Comparison of ENCODE assay signal across 31 cellular contexts in genomic region chr9:132858756-132859155, GRCh38. TPM values are rescaled to one million over a fixed set of nuclear protein-coding genes. Genes with fewer than 3 reads are reported as not detected.
"Had no signal": no experiment of that assay in that cellular context is flagged by ENCODE, and none has a peak within 500 bp of the region (broad histone marks: within the 10 kb centered on the region; RNA-seq: fewer than 3 reads in every experiment).

No MANE protein-coding gene starts in this region.

- H3K9me3 ChIP-seq: gastrocnemius medialis, ovary, prostate gland, vagina had no signal

- DNase-seq: activated CD4-positive, alpha-beta memory T cell treated with anti-CD3 and anti-CD28 coated beads for 36 hours; activated CD4-positive, alpha-beta T cell treated with anti-CD3 and anti-CD28 coated beads for 4 hours; activated CD8-positive, alpha-beta memory T cell treated with anti-CD3 and anti-CD28 coated beads, Interleukin-2, amount 50 U/mL, for 48 hours; activated naive CD8-positive, alpha-beta T cell treated with anti-CD3 and anti-CD28 coated beads, Interleukin-2, amount 50 U/mL, for 24 hours; activated T-cell treated with anti-CD3 and anti-CD28 coated beads, Interleukin-2, amount 50 U/mL, for 24 hours; dermis blood vessel endothelial cell; effector CD4-positive, alpha-beta T cell; gastrocnemius medialis; left colon; mammary epithelial cell; naive B cell; nephron progenitor cell; ovary; retina; stimulated activated CD4-positive, alpha-beta T cell treated with anti-CD3 and anti-CD28 coated beads, Interleukin-1b, Interleukin-23, amount 100 ng/mL, for 48 hours; stimulated activated CD4-positive, alpha-beta T cell treated with anti-CD3 and anti-CD28 coated beads, Interleukin-4, amount 100 ng/mL, for 4 hours; stimulated activated CD8-positive, alpha-beta memory T cell treated with anti-CD3 and anti-CD28 coated beads, Interleukin-4, amount 100 ng/mL, for 48 hours; stimulated activated naive B cell treated with anti-CD40 and anti-IgM and Interleukin-4, amounts not matched to agents 10 μg/mL and 1 μg/mL and 100 μg/mL, for 72 hours had no signal

- H3K9me3 Mint-ChIP-seq: activated CD4-positive, alpha-beta memory T cell treated with anti-CD3 and anti-CD28 coated beads for 36 hours; activated naive CD4-positive, alpha-beta T cell treated with anti-CD3 and anti-CD28 coated beads, Interleukin-2, amount 50 U/mL, for 24 hours; activated naive CD8-positive, alpha-beta T cell treated with anti-CD3 and anti-CD28 coated beads, Interleukin-2, amount 50 U/mL, for 24 hours; activated T-cell treated with anti-CD3 and anti-CD28 coated beads, Interleukin-2, amount 50 U/mL, for 24 hours; activated T-helper 2 cell treated with anti-CD3 and anti-CD28 coated beads, Interferon-gamma antibody, Interleukin-2, Interleukin-4, amounts not matched to agents 10 μg/mL and 5 μg/mL and 100 μg/mL, durations not matched to agents 14 hours and 24 hours and 36 hours; central memory CD8-positive, alpha-beta T cell; naive B cell; nephron progenitor cell; stimulated activated naive B cell treated with anti-CD40 and anti-IgM and Interleukin-4, amounts not matched to agents 10 μg/mL and 1 μg/mL and 100 μg/mL, for 72 hours; type B pancreatic cell had no signal

- H3K27me3 ChIP-seq: gastrocnemius medialis, hepatocyte, ovary, vagina had no signal

- H3K4me3 Mint-ChIP-seq: activated CD4-positive, alpha-beta memory T cell treated with anti-CD3 and anti-CD28 coated beads for 36 hours; activated naive CD4-positive, alpha-beta T cell treated with anti-CD3 and anti-CD28 coated beads, Interleukin-2, amount 50 U/mL, for 24 hours; activated naive CD8-positive, alpha-beta T cell treated with anti-CD3 and anti-CD28 coated beads, Interleukin-2, amount 50 U/mL, for 24 hours; activated T-cell treated with anti-CD3 and anti-CD28 coated beads, Interleukin-2, amount 50 U/mL, for 24 hours; central memory CD8-positive, alpha-beta T cell; naive B cell; nephron progenitor cell; stimulated activated naive B cell treated with anti-CD40 and anti-IgM and Interleukin-4, amounts not matched to agents 10 μg/mL and 1 μg/mL and 100 μg/mL, for 72 hours; type B pancreatic cell had no signal

- H3K27ac Mint-ChIP-seq: activated CD4-positive, alpha-beta memory T cell treated with anti-CD3 and anti-CD28 coated beads for 36 hours; activated naive CD4-positive, alpha-beta T cell treated with anti-CD3 and anti-CD28 coated beads, Interleukin-2, amount 50 U/mL, for 24 hours; activated naive CD8-positive, alpha-beta T cell treated with anti-CD3 and anti-CD28 coated beads, Interleukin-2, amount 50 U/mL, for 24 hours; activated T-cell treated with anti-CD3 and anti-CD28 coated beads, Interleukin-2, amount 50 U/mL, for 24 hours; activated T-helper 2 cell treated with anti-CD3 and anti-CD28 coated beads, Interferon-gamma antibody, Interleukin-2, Interleukin-4, amounts not matched to agents 10 μg/mL and 5 μg/mL and 100 μg/mL, durations not matched to agents 14 hours and 24 hours and 36 hours; nephron progenitor cell; type B pancreatic cell had no signal

- H3K27ac ChIP-seq: epithelial cell of prostate, gastrocnemius medialis, hepatocyte, ovary, prostate gland, vagina, VCaP had no signal

- H3K36me3 Mint-ChIP-seq: activated CD4-positive, alpha-beta memory T cell treated with anti-CD3 and anti-CD28 coated beads for 36 hours; activated naive CD4-positive, alpha-beta T cell treated with anti-CD3 and anti-CD28 coated beads, Interleukin-2, amount 50 U/mL, for 24 hours; naive B cell; stimulated activated naive B cell treated with anti-CD40 and anti-IgM and Interleukin-4, amounts not matched to agents 10 μg/mL and 1 μg/mL and 100 μg/mL, for 72 hours; type B pancreatic cell had no signal

- H3K4me1 ChIP-seq: gastrocnemius medialis had no signal

- H3K36me3 ChIP-seq: gastrocnemius medialis, ovary, prostate gland, vagina had no signal

- H3K4me3 ChIP-seq: gastrocnemius medialis, hepatocyte, ovary, prostate gland, smooth muscle cell, vagina had no signal

- H3K27me3 Mint-ChIP-seq: activated naive CD4-positive, alpha-beta T cell treated with anti-CD3 and anti-CD28 coated beads, Interleukin-2, amount 50 U/mL, for 24 hours; type B pancreatic cell had no signal

- H3K4me1 Mint-ChIP-seq: activated naive CD4-positive, alpha-beta T cell treated with anti-CD3 and anti-CD28 coated beads, Interleukin-2, amount 50 U/mL, for 24 hours had no signal

- ATAC-seq: activated naive CD8-positive, alpha-beta T cell treated with anti-CD3 and anti-CD28 coated beads, Interleukin-2, amount 50 U/mL, for 24 hours; gastrocnemius medialis; left colon; sciatic nerve; stimulated activated naive B cell treated with anti-CD40 and anti-IgM and Interleukin-4, amounts not matched to agents 10 μg/mL and 1 μg/mL and 100 μg/mL, for 72 hours had no signal

RNA-seq across cellular contexts. Expression of gene AK8, which starts 19.3 kb away (rescaled TPM):
- total RNA-seq: activated T-helper 2 cell treated with anti-CD3 and anti-CD28 coated beads, Interferon-gamma antibody, Interleukin-2, Interleukin-4, amounts not matched to agents 10 μg/mL and 5 μg/mL and 100 μg/mL, durations not matched to agents 14 hours and 24 hours and 36 hours; bronchial epithelial cell; dermis blood vessel endothelial cell; gastrocnemius medialis; T-helper 1 cell treated with Interleukin-12 subunit alpha and Interleukin-12 subunit beta and Interleukin-4 antibody, amounts not matched to agents 30 ng/mL and 1 ng/mL, for 36 hours had no signal
